Comparison of ENCODE assay signal across 24 cellular contexts in genomic region chr20:12433724-12434123, GRCh38.
"Had no signal": no experiment of that assay in that cellular context is flagged by ENCODE, and none has a peak within 500 bp of the region (broad histone marks: within the 10 kb centered on the region; RNA-seq: fewer than 3 reads in every experiment).

No MANE protein-coding gene starts in this region.

- H3K27me3 ChIP-seq: colonic mucosa, dorsolateral prefrontal cortex, esophagus muscularis mucosa, esophagus squamous epithelium, foreskin keratinocyte, gastrocnemius medialis, heart left ventricle, heart right ventricle had no signal

- H3K27ac Mint-ChIP-seq: dendritic cell treated with granulocyte-macrophage colony-stimulating factor and Interleukin-4, amounts not matched to agents 40 ng/mL and 50 ng/mL, for 4 days; effector memory CD8-positive, alpha-beta T cell; endodermal cell had no signal

- H3K27ac ChIP-seq: colonic mucosa, coronary artery, dorsolateral prefrontal cortex, epithelial cell of prostate, esophagus muscularis mucosa, foreskin keratinocyte, gastrocnemius medialis, heart left ventricle, heart right ventricle had no signal

- H3K4me1 Mint-ChIP-seq: endodermal cell had no signal

- H3K9me3 ChIP-seq: colonic mucosa, esophagus muscularis mucosa, esophagus squamous epithelium, gastrocnemius medialis, heart left ventricle, heart right ventricle had no signal

- H3K36me3 ChIP-seq: colonic mucosa, esophagus muscularis mucosa, esophagus squamous epithelium, gastrocnemius medialis, heart left ventricle, heart right ventricle had no signal

- H3K4me3 ChIP-seq: colonic mucosa, coronary artery, dorsolateral prefrontal cortex, esophagus muscularis mucosa, esophagus squamous epithelium, gastrocnemius medialis, heart left ventricle, heart right ventricle had no signal

- H3K4me1 ChIP-seq: colonic mucosa, esophagus muscularis mucosa, esophagus squamous epithelium, foreskin keratinocyte, gastrocnemius medialis, heart left ventricle, heart right ventricle had no signal

- ATAC-seq: effector memory CD8-positive, alpha-beta T cell; esophagus mucosa; foreskin keratinocyte; gastrocnemius medialis; heart left ventricle; heart right ventricle had no signal

- H3K9me3 Mint-ChIP-seq: endodermal cell had no signal

- H3K4me3 Mint-ChIP-seq: dendritic cell treated with granulocyte-macrophage colony-stimulating factor and Interleukin-4, amounts not matched to agents 40 ng/mL and 50 ng/mL, for 4 days; effector memory CD8-positive, alpha-beta T cell; endodermal cell had no signal

- DNase-seq: colonic mucosa; cortex of kidney; dermis blood vessel endothelial cell; dorsolateral prefrontal cortex; effector CD4-positive, alpha-beta T cell; effector CD8-positive, alpha-beta T cell; effector memory CD4-positive, alpha-beta T cell; effector memory CD8-positive, alpha-beta T cell; endodermal cell; erythroblast; esophagus squamous epithelium; foreskin fibroblast; foreskin keratinocyte; foreskin melanocyte; gastrocnemius medialis; glutamatergic neuron; head of caudate nucleus; heart left ventricle; heart right ventricle had no signal

- H3K27me3 Mint-ChIP-seq: dendritic cell treated with granulocyte-macrophage colony-stimulating factor and Interleukin-4, amounts not matched to agents 40 ng/mL and 50 ng/mL, for 4 days; effector memory CD8-positive, alpha-beta T cell had no signal
